ENCODE assay signal across 9 cellular contexts in the genomic region with DNA sequence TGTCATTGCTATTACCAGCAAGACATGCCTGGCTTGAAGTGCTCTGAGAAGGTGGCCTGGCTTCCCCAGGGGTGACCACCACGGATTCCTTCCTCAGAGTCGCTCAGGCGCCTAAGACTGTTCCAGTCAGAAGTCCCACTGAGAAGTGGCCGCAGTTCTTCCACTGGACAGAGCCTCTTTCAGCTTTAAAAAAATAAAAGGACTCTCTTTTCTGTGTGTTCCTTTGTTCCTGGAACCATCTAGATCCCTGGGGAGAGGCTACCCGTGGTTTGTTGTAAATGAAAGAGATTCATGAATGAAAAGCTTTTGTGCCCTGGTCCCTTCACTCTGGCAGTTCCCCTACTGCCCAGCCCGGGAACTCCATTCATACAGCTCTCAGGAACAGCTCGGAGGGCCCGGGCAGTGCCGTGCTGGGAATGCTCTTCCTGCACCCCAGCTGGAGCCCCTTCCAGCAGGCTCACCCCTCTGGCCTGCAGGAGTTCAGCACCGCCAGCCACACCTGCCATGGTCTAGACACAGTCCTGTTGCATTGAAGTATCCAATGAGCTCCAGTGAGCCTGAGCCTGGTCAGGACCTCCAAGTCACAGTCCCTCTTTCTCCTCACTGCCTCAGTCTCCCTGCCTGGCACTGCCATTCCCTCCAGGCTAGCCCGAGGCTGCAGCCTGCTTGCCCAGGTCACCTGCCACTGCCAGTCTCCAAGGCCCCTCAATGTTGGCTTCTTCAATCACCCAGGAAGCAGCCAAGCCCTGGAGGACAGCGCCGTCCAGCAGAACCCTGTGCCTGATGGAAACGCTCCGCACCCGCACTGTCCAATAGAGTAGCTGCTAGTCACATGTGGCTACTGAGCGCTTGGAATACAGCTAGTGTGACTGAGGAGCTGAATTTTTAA.
A peak's percentile ranks its signal among the peaks of the same experiment; 100 is the strongest.
DNase-seq lines count a peak whose midpoint lies in the region; ATAC-seq and TF ChIP-seq lines count a peak whose summit lies in the region.
"Had no signal": no experiment of that assay in that cellular context is flagged by ENCODE, and none has a peak within 500 bp of the region (broad histone marks: within the 10 kb centered on the region; RNA-seq: fewer than 3 reads in every experiment).

No MANE protein-coding gene starts in this region.

- ATAC-seq in Panc1 (peak; percentile 86), sciatic nerve (peak; percentile 86), T-helper 17 cell (no peak), HG02759 (IDR thresholded peaks at IDR 0.05; ENCODE audit: unreplicated experiment) (no peak)

- in situ Hi-C loops in Panc1 (cut with HindIII; ENCODE audit: low pct_unique_long_range_greater_than_20kb, low sequenced_read_pairs) = no loop called here

- no peaks in the 10 kb centered on the region for H3K36me3 Mint-ChIP-seq in T-helper 17 cell (ENCODE audit: low read depth)

- no TSS peak for BruUV-seq in Panc1 (replicated peaks; lab: Mats Ljungman, UMichigan)

- H3K4me1 ChIP-seq in Panc1 (ENCODE audit: control insufficient read depth, insufficient read depth, low read length) = peaks cover 34% of the 10 kb centered on the region

- peak overlapping the region in 1 of 2 experiments; percentile 19; a peak in 3 of 4 replicates for H3K4me3 ChIP-seq in Panc1 (ENCODE audit: low read depth in 2 of 2, low read length in 2 of 2)

- POLR2A ChIA-PET in Panc1 (lab: Charles Lee) = no interaction called here

- no peak overlapping the region for H3K4me3 Mint-ChIP-seq in T-helper 17 cell
- H3K4me3 Mint-ChIP-seq: natural killer cell treated with Interleukin-12 subunit alpha and Interleukin-12 subunit beta and Interleukin-15 and Interleukin-18, amount 100 ng/mL, for 72 hours had no signal

- H3K9me3 ChIP-seq in Panc1 (ENCODE audit: control insufficient read depth, insufficient read depth, low read depth, low read length) = peaks cover 12% of the 10 kb centered on the region
- no peaks in the 10 kb centered on the region for H3K9me3 ChIP-seq in T-helper 17 cell (ENCODE audit: control insufficient read depth, low read length, poor library complexity, severe bottlenecking)

- H3K27ac Mint-ChIP-seq in T-helper 17 cell = no peak overlapping the region

- H3K36me3 ChIP-seq in Panc1 (ENCODE audit: control insufficient read depth, insufficient read depth, low read length) = no peaks in the 10 kb centered on the region

- peak; percentile 27; the same call in 1 of the 2 replicates for TF ChIP-seq CTCF in Panc1 (IDR thresholded peaks at IDR 0.05)

- DNase-seq in NCI-H510A treated with DMSO at 0.1 percent for 48 hours (lab: John Stamatoyannopoulos, UW) (peak; percentile 45), NCI-H510A (lab: John Stamatoyannopoulos, UW) (no peak), Panc1 (ENCODE audit: low read depth, low spot score) (no peak), foreskin melanocyte (peak; percentile 94), sciatic nerve (ENCODE audit: low spot score) (no peak), T-helper 2 cell (no peak), T-helper 17 cell (no peak)

- peaks cover 16% of the 10 kb centered on the region for H3K4me1 Mint-ChIP-seq in T-helper 17 cell

- H3K27me3 Mint-ChIP-seq in T-helper 17 cell = no peaks in the 10 kb centered on the region
- H3K27me3 Mint-ChIP-seq: natural killer cell treated with Interleukin-12 subunit alpha and Interleukin-12 subunit beta and Interleukin-15 and Interleukin-18, amount 100 ng/mL, for 72 hours had no signal

- CTCF ChIA-PET in Panc1 (lab: Charles Lee) = interaction anchor here (0.6 to 0.7 kb wide), 2 partner anchors 76 to 508 kb away, joined by 4 read pairs; no protein-coding TSS in a partner anchor

- H3K27me3 ChIP-seq in Panc1 (ENCODE audit: control insufficient read depth, insufficient read depth, low read length) = no peaks in the 10 kb centered on the region

- H3K27ac ChIP-seq in Panc1 (ENCODE audit: low read length) = peak overlapping the region; percentile 75

- intact Hi-C loops in Panc1 (cut with micrococcal nuclease; ENCODE audit: unreplicated experiment) (no loop called here), sciatic nerve (cut with DNase I) (no loop called here)

Comparison
In these comparisons a context has a peak if more than half of its experiments do, and no peak if none do; other contexts are left out.
1. DNase-seq: peak in NCI-H510A treated with DMSO at 0.1 percent for 48 hours (single experiment) and foreskin melanocyte (single experiment); none in NCI-H510A (single experiment), Panc1 (single experiment), sciatic nerve (single experiment), T-helper 2 cell (0 of 5) and T-helper 17 cell (0 of 3).
2. ATAC-seq: peak in Panc1 (single experiment) and sciatic nerve (single experiment); none in T-helper 17 cell (single experiment) and HG02759 (single experiment).